In genomic region chr3:184811663-184811998, GRCh38 we compare ENCODE assay signal across 8 cellular contexts. TPM values are rescaled to one million over a fixed set of nuclear protein-coding genes. Genes with fewer than 3 reads are reported as not detected.
DNase-seq lines count a peak whose midpoint lies in the region; TF ChIP-seq lines count a peak whose summit lies in the region.

No MANE protein-coding gene starts in this region.

- no peaks in the 10 kb centered on the region; the same call in 1 of the 2 replicates for H3K9me2 ChIP-seq in Karpas-422 (replicated peaks; ENCODE audit: insufficient read depth, low read length)

- peaks cover 10% of the 10 kb centered on the region; the same call in 1 of the 2 replicates for H3K36me3 ChIP-seq in Karpas-422 (ENCODE audit: insufficient read depth, low read length)

- peaks cover 17% of the 10 kb centered on the region for H3K36me3 Mint-ChIP-seq in dendritic cell treated with granulocyte-macrophage colony-stimulating factor and Interleukin-4, amounts not matched to agents 40 ng/mL and 50 ng/mL, for 4 days (ENCODE audit: low read depth)
- H3K36me3 Mint-ChIP-seq in nephron progenitor cell (ENCODE audit: low read depth), result peaks cover 4% of the 10 kb centered on the region

- H3K4me1 ChIP-seq in Karpas-422 (ENCODE audit: low read length), result peaks cover 42% of the 10 kb centered on the region

- TF ChIP-seq CTCF in AG10803 (conservative IDR thresholded peaks at IDR 0.05; ENCODE audit: low read length) (no peak), nephron progenitor cell (IDR thresholded peaks at IDR 0.05) (no peak)

- peaks cover 3% of the 10 kb centered on the region; the same call in 1 of the 2 replicates for H4K20me1 ChIP-seq in Karpas-422 (ENCODE audit: insufficient read depth, low read depth, low read length)

- H3K27ac Mint-ChIP-seq in dendritic cell treated with granulocyte-macrophage colony-stimulating factor and Interleukin-4, amounts not matched to agents 40 ng/mL and 50 ng/mL, for 4 days, result peak overlapping the region; percentile 86
- H3K27ac Mint-ChIP-seq in nephron progenitor cell, result peak overlapping the region; percentile 68

- H3K9me3 Mint-ChIP-seq in dendritic cell treated with granulocyte-macrophage colony-stimulating factor and Interleukin-4, amounts not matched to agents 40 ng/mL and 50 ng/mL, for 4 days, result no peaks in the 10 kb centered on the region
- no peaks in the 10 kb centered on the region for H3K9me3 Mint-ChIP-seq in nephron progenitor cell

- no peaks in the 10 kb centered on the region for H3K27me3 Mint-ChIP-seq in dendritic cell treated with granulocyte-macrophage colony-stimulating factor and Interleukin-4, amounts not matched to agents 40 ng/mL and 50 ng/mL, for 4 days
- H3K27me3 Mint-ChIP-seq in nephron progenitor cell (ENCODE audit: low read depth, poor library complexity), result peaks cover 10% of the 10 kb centered on the region

- H3K4me3 ChIP-seq in AG10803 (ENCODE audit: low read length), result peak overlapping the region; percentile 25; the same call in 1 of the 2 replicates
- peak overlapping the region; percentile 84; the same call in 1 of the 2 replicates for H3K4me3 ChIP-seq in Karpas-422 (ENCODE audit: low read length)

- H3K4me1 Mint-ChIP-seq in dendritic cell treated with granulocyte-macrophage colony-stimulating factor and Interleukin-4, amounts not matched to agents 40 ng/mL and 50 ng/mL, for 4 days (ENCODE audit: low read depth), result peaks cover 43% of the 10 kb centered on the region
- H3K4me1 Mint-ChIP-seq in nephron progenitor cell, result peaks cover 42% of the 10 kb centered on the region

- peaks cover 46% of the 10 kb centered on the region for H3K79me2 ChIP-seq in Karpas-422 (ENCODE audit: low read length)

- peak overlapping the region; percentile 81 for H3K4me3 Mint-ChIP-seq in dendritic cell treated with granulocyte-macrophage colony-stimulating factor and Interleukin-4, amounts not matched to agents 40 ng/mL and 50 ng/mL, for 4 days
- peak overlapping the region; percentile 96 for H3K4me3 Mint-ChIP-seq in nephron progenitor cell

- peak overlapping the region; percentile 86 for H3K4me2 ChIP-seq in Karpas-422 (ENCODE audit: low read depth, low read length, poor library complexity, severe bottlenecking)

- DNase-seq in AG10803 (ENCODE audit: low read depth) (no peak), Karpas-422 (no peak), nephron progenitor cell (no peak), retina (no peak), NCI-H748 treated with DMSO at 0.1 percent for 48 hours (lab: John Stamatoyannopoulos, UW) (no peak), iPS-NIHi11 (ENCODE audit: low spot score) (no peak), cerebellar cortex (ENCODE audit: low spot score) (no peak)

- intact Hi-C loops in dendritic cell treated with granulocyte-macrophage colony-stimulating factor and Interleukin-4, amounts not matched to agents 40 ng/mL and 50 ng/mL, for 4 days (cut with micrococcal nuclease), result no loop called here

- H3K9me3 ChIP-seq in Karpas-422 (ENCODE audit: low read length), result no peaks in the 10 kb centered on the region

- peak overlapping the region; percentile 72 for H2AFZ ChIP-seq in Karpas-422 (ENCODE audit: low read length)

- H3K27me3 ChIP-seq in Karpas-422 (ENCODE audit: low read length), result no peaks in the 10 kb centered on the region

- peak overlapping the region; percentile 28; the same call in 1 of the 2 replicates for H3K9ac ChIP-seq in Karpas-422 (ENCODE audit: low read length)

- no peak overlapping the region for H3K27ac ChIP-seq in Karpas-422 (ENCODE audit: low read length)

RNA-seq across cellular contexts. Expression of gene VPS8, which starts 0.3 kb away (rescaled TPM):
- total RNA-seq in Karpas-422 (2014; rRNA removed; shearing (Covaris generic); ENCODE audit: low replicate concordance), result 77.5 and 168 TPM in 2 replicates
